In genomic region chr21:35476616-35477395, GRCh38 we compare ENCODE assay signal across 1 cellular context.
TF ChIP-seq lines count a peak whose summit lies in the region.

No MANE protein-coding gene starts in this region.

TF ChIP-seq in GM23338, 12 proteins besides CTCF, POLR2A, EP300 and RAD21 (continued from another document):
- no peak for TF ChIP-seq REST (IDR thresholded peaks at IDR 0.05; ENCODE audit: unreplicated experiment)
- TF ChIP-seq NANOG (IDR thresholded peaks at IDR 0.05; ENCODE audit: borderline replicate concordance), result no peak
- no peak for TF ChIP-seq ZNF114 (CRISPR knock-in tag; IDR thresholded peaks at IDR 0.05)
